Comparison of ENCODE assay signal across 8 cellular contexts in genomic region chr17:4555863-4556646, GRCh38. TPM values are rescaled to one million over a fixed set of nuclear protein-coding genes. Genes with fewer than 3 reads are reported as not detected.
A peak's percentile ranks its signal among the peaks of the same experiment; 100 is the strongest.
DNase-seq lines count a peak whose midpoint lies in the region; ATAC-seq and TF ChIP-seq lines count a peak whose summit lies in the region.

No MANE protein-coding gene starts in this region.

- peaks cover 12% of the 10 kb centered on the region for H3F3A ChIP-seq in PC-9 (ENCODE audit: insufficient read depth, low read depth)

- ATAC-seq in HG02840 (IDR thresholded peaks at IDR 0.05; ENCODE audit: low FRiP score, unreplicated experiment) = no peak
- ATAC-seq in HG02884 (IDR thresholded peaks at IDR 0.05; ENCODE audit: unreplicated experiment) = no peak
- ATAC-seq in HG02938 (IDR thresholded peaks at IDR 0.05; ENCODE audit: unreplicated experiment) = no peak

- peak overlapping the region; percentile 66 for H2BK12ac ChIP-seq in trophoblast cell (ENCODE audit: low read length)

- H4K12ac ChIP-seq in trophoblast cell (ENCODE audit: low read depth, low read length) = peak overlapping the region; percentile 93

- H3K9ac ChIP-seq in ES-I3 (ENCODE audit: low read depth, low read length) (peak overlapping the region; percentile 83), trophoblast cell (ENCODE audit: low read length) (no peak overlapping the region)

- intact Hi-C loops in PC-9 (cut with micrococcal nuclease; ENCODE audit: unreplicated experiment) = loop anchor here (2.0 kb wide), 2 partner anchors 41 to 79 kb away; no protein-coding TSS in a partner anchor

- H4K91ac ChIP-seq in trophoblast cell (ENCODE audit: low read depth, low read length) = peak overlapping the region; percentile 79

- H3K27me3 ChIP-seq in PC-9 (ENCODE audit: insufficient read depth, low read depth) (no peaks in the 10 kb centered on the region), trophoblast cell (ENCODE audit: insufficient read depth, low read length) (no peaks in the 10 kb centered on the region)

- H2BK120ac ChIP-seq in trophoblast cell (ENCODE audit: insufficient read depth, low read length, poor library complexity) = no peak overlapping the region

- no peak overlapping the region for H3K14ac ChIP-seq in trophoblast cell (ENCODE audit: low read length)

- H3K79me1 ChIP-seq in trophoblast cell (ENCODE audit: low read length) = peaks cover 8% of the 10 kb centered on the region

- H2BK5ac ChIP-seq in trophoblast cell (ENCODE audit: low read depth, low read length, poor library complexity) = peak overlapping the region; percentile 77

- peak overlapping the region; percentile 95 for H4K8ac ChIP-seq in trophoblast cell (ENCODE audit: low read depth, low read length)

- 100% methylated on average over 1 of the region's 15 CpGs for WGBS in trophoblast cell (ENCODE audit: extremely low coverage, insufficient coverage, insufficient read length)

- H3K36me3 ChIP-seq in ES-I3 (ENCODE audit: insufficient read depth, low read length) (peaks cover 9% of the 10 kb centered on the region), PC-9 (ENCODE audit: low read depth) (peaks cover 27% of the 10 kb centered on the region), trophoblast cell (ENCODE audit: control insufficient read depth in 1 of 2, insufficient read depth in 2 of 2, low read length in 2 of 2) (peaks cover 17 to 18% of the 10 kb centered on the region in 2 experiments)

- no peak overlapping the region for H3K18ac ChIP-seq in trophoblast cell (ENCODE audit: low read length)

- H3K4me2 ChIP-seq in PC-9 = peak overlapping the region; percentile 97
- H3K4me2 ChIP-seq in trophoblast cell (ENCODE audit: low read length) = peak overlapping the region; percentile 53

- H3K4me1 ChIP-seq in ES-I3 (ENCODE audit: insufficient read depth, low read length) (peaks cover 15% of the 10 kb centered on the region; the same call in 1 of the 2 replicates), PC-9 (replicated peaks; ENCODE audit: insufficient read depth) (peaks cover 15% of the 10 kb centered on the region), trophoblast cell (ENCODE audit: control insufficient read depth in 1 of 2, insufficient read depth in 2 of 2, low read length in 2 of 2) (peaks cover 27 to 30% of the 10 kb centered on the region in 2 experiments)

- H4K20me1 ChIP-seq in PC-9 (ENCODE audit: insufficient read depth) = no peaks in the 10 kb centered on the region; the same call in 1 of the 2 replicates

- DNase-seq in PC-9 (no peak), epithelial cell of proximal tubule (ENCODE audit: low read depth) (no peak), trophoblast cell (no peak), COLO668 (lab: John Stamatoyannopoulos, UW; ENCODE audit: unreplicated experiment) (no peak)

- H2AK5ac ChIP-seq in trophoblast cell (ENCODE audit: low read length) = peak overlapping the region; percentile 64

- H3K27ac ChIP-seq in PC-9 (peak overlapping the region; percentile 23; the same call in 1 of the 2 replicates), trophoblast cell (ENCODE audit: low read depth, low read length) (peak overlapping the region; percentile 50)

- CTCF ChIA-PET in PC-9 (lab: Charles Lee) = interaction anchor here (0.6 kb wide), 1 partner anchor 22 kb away, joined by 4 read pairs; no protein-coding TSS in a partner anchor

- POLR2A ChIA-PET in PC-9 (lab: Charles Lee; ENCODE audit: unreplicated experiment) = interaction anchor here (0.6 kb wide), 1 partner anchor 42 kb away, joined by 4 read pairs; no protein-coding TSS in a partner anchor

- TSS peak; percentile 100 for BruUV-seq in PC-9 (replicated peaks; lab: Mats Ljungman, UMichigan)

- peak overlapping the region; percentile 89 for H2AFZ ChIP-seq in PC-9
- no peak overlapping the region for H2AFZ ChIP-seq in trophoblast cell (ENCODE audit: insufficient read depth, low read length, poor library complexity)

- H3K4me3 ChIP-seq in PC-9 (peak overlapping the region; percentile 94), epithelial cell of proximal tubule (ENCODE audit: low read depth, low read length) (peak overlapping the region; percentile 99), trophoblast cell (ENCODE audit: low read depth, low read length) (no peak overlapping the region)

- H3K79me2 ChIP-seq in PC-9 (ENCODE audit: low read depth) (peaks cover 36% of the 10 kb centered on the region), trophoblast cell (ENCODE audit: control insufficient read depth, insufficient read depth, low read length, poor library complexity) (peaks cover 8% of the 10 kb centered on the region)

- peak overlapping the region; percentile 15 for H3K4ac ChIP-seq in trophoblast cell (ENCODE audit: low read depth, low read length)

- H3K23ac ChIP-seq in trophoblast cell (ENCODE audit: low read length) = no peak overlapping the region

- no peaks in the 10 kb centered on the region for H3K9me3 ChIP-seq in ES-I3 (ENCODE audit: control insufficient read depth, insufficient read depth, low read length)
- no peaks in the 10 kb centered on the region for H3K9me3 ChIP-seq in PC-9 (ENCODE audit: insufficient read depth, low read depth)
- H3K9me3 ChIP-seq in trophoblast cell (ENCODE audit: insufficient read depth, low read depth, low read length) = peaks cover 2% of the 10 kb centered on the region

- no peaks in the 10 kb centered on the region for H3K9me2 ChIP-seq in PC-9 (ENCODE audit: insufficient read depth)

- TF ChIP-seq CTCF in PC-9 (conservative IDR thresholded peaks at IDR 0.05) = no peak
- no peak for TF ChIP-seq CTCF in epithelial cell of proximal tubule (conservative IDR thresholded peaks at IDR 0.05; ENCODE audit: low read depth, low read length)

RNA-seq across cellular contexts. Expression of gene MYBBP1A, which starts 0.9 kb away (rescaled TPM):
- total RNA-seq in PC-9 (2021) (76.3 and 89.1 TPM in 2 replicates), epithelial cell of proximal tubule (70.9 and 140 TPM in 2 replicates)
- 12.1 and 12.4 TPM in 2 replicates for polyA plus RNA-seq in trophoblast cell (2013)

RNA-seq across cellular contexts. Expression of gene GGT6, which starts 4.3 kb away (rescaled TPM):
- total RNA-seq in PC-9 (2021) (3.7 and 7.5 TPM in 2 replicates), epithelial cell of proximal tubule (0.80 and 0.86 TPM in 2 replicates)
- not detected in 2 replicates for polyA plus RNA-seq in trophoblast cell (2013)

RNA-seq across cellular contexts. Expression of gene SMTNL2, which starts 28.3 kb away (rescaled TPM):
- not detected in 2 replicates for total RNA-seq in PC-9 (2021)
- total RNA-seq in epithelial cell of proximal tubule = 0.07 and 1.3 TPM in 2 replicates
- 71.8 and 77.6 TPM in 2 replicates for polyA plus RNA-seq in trophoblast cell (2013)

RNA-seq across cellular contexts. Expression of gene SPNS2, which starts 57.4 kb away (rescaled TPM):
- total RNA-seq in PC-9 (2021) (25.7 and 33.8 TPM in 2 replicates), epithelial cell of proximal tubule (110 and 162 TPM in 2 replicates)
- 153 and 164 TPM in 2 replicates for polyA plus RNA-seq in trophoblast cell (2013)
